In genomic region chr9:112112941-112113399, GRCh38 we compare ENCODE assay signal across 9 cellular contexts.
DNase-seq lines count a peak whose midpoint lies in the region; ATAC-seq, FAIRE-seq and TF ChIP-seq lines count a peak whose summit lies in the region.
"Had no signal": no experiment of that assay in that cellular context is flagged by ENCODE, and none has a peak within 500 bp of the region (broad histone marks: within the 10 kb centered on the region; RNA-seq: fewer than 3 reads in every experiment).

No MANE protein-coding gene starts in this region.

- peak overlapping the region; percentile 74 for H3K27ac ChIP-seq in keratinocyte (ENCODE audit: control insufficient read depth, insufficient read depth, low read length)
- no peak overlapping the region for H3K27ac ChIP-seq in effector memory CD4-positive, alpha-beta T cell (ENCODE audit: insufficient read depth, low read length, poor library complexity, severe bottlenecking)

- peaks cover 29% of the 10 kb centered on the region for H3K4me1 ChIP-seq in keratinocyte (ENCODE audit: control insufficient read depth, extremely low read depth, insufficient read depth, low read length)
- H3K4me1 ChIP-seq in effector memory CD4-positive, alpha-beta T cell (ENCODE audit: control insufficient read depth, insufficient read depth, low read length, poor library complexity, severe bottlenecking): no peaks in the 10 kb centered on the region

- H3K27me3 ChIP-seq in keratinocyte (ENCODE audit: control insufficient read depth, extremely low read depth, insufficient read depth, low read length): no peaks in the 10 kb centered on the region
- no peaks in the 10 kb centered on the region for H3K27me3 ChIP-seq in effector memory CD4-positive, alpha-beta T cell (replicated peaks; ENCODE audit: control insufficient read depth, insufficient read depth, low read length, poor library complexity, severe bottlenecking)

- no peaks in the 10 kb centered on the region for H3K9me3 Mint-ChIP-seq in activated CD4-positive, alpha-beta memory T cell treated with anti-CD3 and anti-CD28 coated beads, Interleukin-2, amount 10 ng/mL, durations not matched to agents 7 days and 5 days
- H3K9me3 Mint-ChIP-seq: T-helper 1 cell treated with Interleukin-12 subunit alpha and Interleukin-12 subunit beta and Interleukin-4 antibody, amounts not matched to agents 30 μg/mL and 1 μg/mL, for 36 hours had no signal

- CTCF ChIA-PET in activated CD4-positive, alpha-beta memory T cell treated with anti-CD3 and anti-CD28 coated beads, Interleukin-2, amount 10 ng/mL, durations not matched to agents 7 days and 5 days (lab: Charles Lee): interaction anchor here (0.8 to 2.9 kb wide), 10 partner anchors 8 to 266 kb away, joined by 3 to 17 read pairs (median 4); partner anchors contain the start of gene PTBP3

- no peaks in the 10 kb centered on the region for H4K20me1 ChIP-seq in keratinocyte (ENCODE audit: control insufficient read depth, extremely low read depth, insufficient read depth, low read length)

- no peaks in the 10 kb centered on the region for H3K36me3 ChIP-seq in keratinocyte (ENCODE audit: control insufficient read depth in 2 of 2, extremely low read depth in 1 of 2, insufficient read depth in 2 of 2, low read length in 2 of 2)
- H3K36me3 ChIP-seq in effector memory CD4-positive, alpha-beta T cell (ENCODE audit: control insufficient read depth, insufficient read depth, low read length): peaks cover 8% of the 10 kb centered on the region

- POLR2A ChIA-PET in activated CD4-positive, alpha-beta memory T cell treated with anti-CD3 and anti-CD28 coated beads, Interleukin-2, amount 10 ng/mL, durations not matched to agents 7 days and 5 days (lab: Charles Lee): interaction anchor here (1.1 to 1.5 kb wide), 5 partner anchors 61 to 222 kb away, joined by 3 to 6 read pairs (median 3); partner anchors contain the start of gene PTBP3

- H3K4me1 Mint-ChIP-seq in activated CD4-positive, alpha-beta memory T cell treated with anti-CD3 and anti-CD28 coated beads, Interleukin-2, amount 10 ng/mL, durations not matched to agents 7 days and 5 days: no peaks in the 10 kb centered on the region

- peak; percentile 80 to 88 (median 87) for TF ChIP-seq CTCF in keratinocyte (optimal IDR thresholded peaks at IDR 0.05 in 1 of 3, IDR thresholded peaks at IDR 0.05 in 1 of 3, conservative IDR thresholded peaks at IDR 0.05 in 1 of 3; ENCODE audit: extremely low read depth in 1 of 3, insufficient read depth in 2 of 3, low read length in 3 of 3)

- H3K79me2 ChIP-seq in keratinocyte (ENCODE audit: control insufficient read depth, insufficient read depth, low read length): no peaks in the 10 kb centered on the region

- H3K9me1 ChIP-seq in keratinocyte (ENCODE audit: control insufficient read depth, extremely low read depth, insufficient read depth, low read length): no peaks in the 10 kb centered on the region

- H3K27ac Mint-ChIP-seq in activated CD4-positive, alpha-beta memory T cell treated with anti-CD3 and anti-CD28 coated beads, Interleukin-2, amount 10 ng/mL, durations not matched to agents 7 days and 5 days: no peak overlapping the region
- H3K27ac Mint-ChIP-seq: T-helper 1 cell treated with Interleukin-12 subunit alpha and Interleukin-12 subunit beta and Interleukin-4 antibody, amounts not matched to agents 30 μg/mL and 1 μg/mL, for 36 hours had no signal

- peak overlapping the region; percentile 6 for H3K4me2 ChIP-seq in keratinocyte (ENCODE audit: control insufficient read depth, extremely low read depth, insufficient read depth, low read depth, low read length)

- peaks cover 34% of the 10 kb centered on the region for H3K36me3 Mint-ChIP-seq in activated CD4-positive, alpha-beta memory T cell treated with anti-CD3 and anti-CD28 coated beads, Interleukin-2, amount 10 ng/mL, durations not matched to agents 7 days and 5 days (ENCODE audit: low read depth)

- H3K9ac ChIP-seq in keratinocyte (ENCODE audit: control insufficient read depth, extremely low read depth, insufficient read depth, low read length): peak overlapping the region; percentile 18

- ATAC-seq in HG03095 (IDR thresholded peaks at IDR 0.05; ENCODE audit: unreplicated experiment) (no peak), GM18868 (IDR thresholded peaks at IDR 0.05; ENCODE audit: unreplicated experiment) (no peak)

- peak; percentile 72 for FAIRE-seq in keratinocyte (lab: Jason Lieb, UNC)

- H3K4me3 Mint-ChIP-seq in activated CD4-positive, alpha-beta memory T cell treated with anti-CD3 and anti-CD28 coated beads, Interleukin-2, amount 10 ng/mL, durations not matched to agents 7 days and 5 days: no peak overlapping the region
- H3K4me3 Mint-ChIP-seq: T-helper 1 cell treated with Interleukin-12 subunit alpha and Interleukin-12 subunit beta and Interleukin-4 antibody, amounts not matched to agents 30 μg/mL and 1 μg/mL, for 36 hours had no signal

- dilution Hi-C loops in keratinocyte (cut with MboI; ENCODE audit: extremely low pct_ligation_motif_present, low sequenced_read_pairs): loop anchor here (25.0 kb wide), 1 partner anchor 99 kb away; no protein-coding TSS in a partner anchor

- no peaks in the 10 kb centered on the region for H3K9me3 ChIP-seq in keratinocyte (ENCODE audit: control insufficient read depth, low read depth, low read length)
- no peaks in the 10 kb centered on the region for H3K9me3 ChIP-seq in effector memory CD4-positive, alpha-beta T cell (ENCODE audit: control insufficient read depth, low read length)

- H3K27me3 Mint-ChIP-seq in activated CD4-positive, alpha-beta memory T cell treated with anti-CD3 and anti-CD28 coated beads, Interleukin-2, amount 10 ng/mL, durations not matched to agents 7 days and 5 days: no peaks in the 10 kb centered on the region

- H3K4me3 ChIP-seq in keratinocyte (ENCODE audit: control insufficient read depth in 2 of 3, extremely low read depth in 1 of 3, insufficient read depth in 2 of 3, low read depth in 1 of 3, low read length in 3 of 3): no peak overlapping the region
- no peak overlapping the region for H3K4me3 ChIP-seq in effector memory CD4-positive, alpha-beta T cell (ENCODE audit: insufficient read depth, low read depth, low read length, poor library complexity, severe bottlenecking)

- no peak overlapping the region for H2AFZ ChIP-seq in keratinocyte (ENCODE audit: control insufficient read depth, low read length)

- DNase-seq in DMS53 treated with DMSO at 0.1 percent for 48 hours (lab: John Stamatoyannopoulos, UW; ENCODE audit: unreplicated experiment) (peak; percentile 56), HuH-7.5 (ENCODE audit: low spot score) (peak; percentile 61), keratinocyte (ENCODE audit: low read depth, low spot score) (peak; percentile 53), cortex of kidney (lab: John Stamatoyannopoulos, UW) (no peak)
- DNase-seq in activated CD4-positive, alpha-beta memory T cell treated with anti-CD3 and anti-CD28 coated beads, Interleukin-2, amount 10 ng/mL, durations not matched to agents 7 days and 5 days: peak; percentile 29
- DNase-seq in effector memory CD4-positive, alpha-beta T cell: no peak

Comparison
In these comparisons a context has a peak if more than half of its experiments do, and no peak if none do; other contexts are left out.
1. DNase-seq: peak in DMS53 treated with DMSO at 0.1 percent for 48 hours (single experiment), HuH-7.5 (single experiment), activated CD4-positive, alpha-beta memory T cell treated with anti-CD3 and anti-CD28 coated beads, Interleukin-2, amount 10 ng/mL, durations not matched to agents 7 days and 5 days (single experiment) and keratinocyte (single experiment); none in cortex of kidney (single experiment) and effector memory CD4-positive, alpha-beta T cell (0 of 3).